ENCODE assay signal across 8 cellular contexts in the genomic region with DNA sequence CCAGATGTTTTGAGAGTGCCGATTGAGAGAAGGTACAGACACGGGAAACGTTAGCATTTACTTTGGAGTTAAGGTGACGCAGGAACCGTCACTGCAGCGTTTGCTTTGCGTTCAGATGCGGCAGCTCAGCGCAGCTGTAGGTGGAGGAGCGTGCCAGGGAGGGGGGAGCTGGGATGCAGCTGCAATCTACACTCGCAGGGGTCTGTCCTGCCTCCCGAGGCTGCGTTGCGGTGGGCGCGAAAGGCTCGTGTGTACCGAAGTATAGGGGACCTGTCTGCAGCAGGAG. TPM values are rescaled to one million over a fixed set of nuclear protein-coding genes. Genes with fewer than 3 reads are reported as not detected.
A peak's percentile ranks its signal among the peaks of the same experiment; 100 is the strongest.
DNase-seq lines count a peak whose midpoint lies in the region; ATAC-seq and TF ChIP-seq lines count a peak whose summit lies in the region.

No MANE protein-coding gene starts in this region.

- H3K27me3 ChIP-seq in HUES6 (ENCODE audit: control insufficient read depth, insufficient read depth, low read length) (peaks cover 25% of the 10 kb centered on the region), right lobe of liver (no peaks in the 10 kb centered on the region)

- no peak overlapping the region for H3K27ac ChIP-seq in HUES6 (ENCODE audit: low read depth, low read length)
- H3K27ac ChIP-seq in right lobe of liver: peak overlapping the region; percentile 80 to 88 (median 87)

- under 1% methylated on average over 16 of the region's 18 CpGs for WGBS in right lobe of liver (ENCODE audit: insufficient coverage, low coverage, low lambda C conversion rate, missing lambda C conversion rate)

- peak overlapping the region; percentile 59 for H3K9ac ChIP-seq in HUES6 (ENCODE audit: low read length)

- ATAC-seq in GM21526 (IDR thresholded peaks at IDR 0.05; ENCODE audit: low FRiP score, unreplicated experiment) (peak; percentile 33), SK-N-SH treated with all-trans-retinoic acid at 6 μM for 48 hours (peak; percentile 63), right lobe of liver (peak; percentile 28 to 46 (median 29))

- no peak for TF ChIP-seq POLR2A in right lobe of liver (IDR thresholded peaks at IDR 0.05)

- DNase-seq in EL (peak; percentile 62), cerebellar cortex (ENCODE audit: low spot score) (peak; percentile 70), right lobe of liver (no peak), GM03348 (ENCODE audit: low spot score) (no peak)
- peak; percentile 68 to 93 (median 86) for DNase-seq in stimulated activated naive CD4-positive, alpha-beta T cell (lab: John Stamatoyannopoulos, UW)

- H3K36me3 ChIP-seq in HUES6 (ENCODE audit: control insufficient read depth, insufficient read depth, low read length) (no peaks in the 10 kb centered on the region), right lobe of liver (no peaks in the 10 kb centered on the region)

- H3K9me3 ChIP-seq in HUES6 (ENCODE audit: control insufficient read depth, insufficient read depth, low read depth, low read length) (no peaks in the 10 kb centered on the region), right lobe of liver (no peaks in the 10 kb centered on the region)

- intact Hi-C loops in right lobe of liver (cut with DNase I): no loop called here

- peaks cover 6% of the 10 kb centered on the region; the same call in 1 of the 2 replicates for H3K4me1 ChIP-seq in HUES6 (ENCODE audit: control insufficient read depth, insufficient read depth, low read length)
- peaks cover 0 to 27% (median 3%) of the 10 kb centered on the region in 4 donors for H3K4me1 ChIP-seq in right lobe of liver

- H3K4me3 ChIP-seq in HUES6 (ENCODE audit: low read depth, low read length) (peak overlapping the region; percentile 81), right lobe of liver (peak overlapping the region; percentile 85 to 93 (median 90))

- no peak for TF ChIP-seq CTCF in right lobe of liver (IDR thresholded peaks at IDR 0.05)

TF ChIP-seq in SK-N-SH treated with all-trans-retinoic acid at 6 μM for 48 hours, 23 proteins besides CTCF, POLR2A, EP300 and RAD21:
- TF ChIP-seq ESRRG (CRISPR knock-in tag; IDR thresholded peaks at IDR 0.05) (no peak), ZFP30 (CRISPR knock-in tag; IDR thresholded peaks at IDR 0.05) (no peak), ZNF70 (CRISPR knock-in tag; IDR thresholded peaks at IDR 0.05) (no peak), ZFP3 (CRISPR knock-in tag; IDR thresholded peaks at IDR 0.05) (no peak), SNAI2 (CRISPR knock-in tag; IDR thresholded peaks at IDR 0.05) (no peak), TCF4 (CRISPR knock-in tag; IDR thresholded peaks at IDR 0.05; ENCODE audit: borderline replicate concordance) (no peak), PPARA (CRISPR knock-in tag; IDR thresholded peaks at IDR 0.05; ENCODE audit: borderline replicate concordance) (no peak), TOX (CRISPR knock-in tag; IDR thresholded peaks at IDR 0.05; ENCODE audit: borderline replicate concordance) (no peak), ZNF565 (CRISPR knock-in tag; conservative IDR thresholded peaks at IDR 0.05; ENCODE audit: low read depth) (no peak), CSDC2 (CRISPR knock-in tag; IDR thresholded peaks at IDR 0.05) (no peak), OSR1 (CRISPR knock-in tag; IDR thresholded peaks at IDR 0.05) (no peak)
- TF ChIP-seq, protein P1, sequence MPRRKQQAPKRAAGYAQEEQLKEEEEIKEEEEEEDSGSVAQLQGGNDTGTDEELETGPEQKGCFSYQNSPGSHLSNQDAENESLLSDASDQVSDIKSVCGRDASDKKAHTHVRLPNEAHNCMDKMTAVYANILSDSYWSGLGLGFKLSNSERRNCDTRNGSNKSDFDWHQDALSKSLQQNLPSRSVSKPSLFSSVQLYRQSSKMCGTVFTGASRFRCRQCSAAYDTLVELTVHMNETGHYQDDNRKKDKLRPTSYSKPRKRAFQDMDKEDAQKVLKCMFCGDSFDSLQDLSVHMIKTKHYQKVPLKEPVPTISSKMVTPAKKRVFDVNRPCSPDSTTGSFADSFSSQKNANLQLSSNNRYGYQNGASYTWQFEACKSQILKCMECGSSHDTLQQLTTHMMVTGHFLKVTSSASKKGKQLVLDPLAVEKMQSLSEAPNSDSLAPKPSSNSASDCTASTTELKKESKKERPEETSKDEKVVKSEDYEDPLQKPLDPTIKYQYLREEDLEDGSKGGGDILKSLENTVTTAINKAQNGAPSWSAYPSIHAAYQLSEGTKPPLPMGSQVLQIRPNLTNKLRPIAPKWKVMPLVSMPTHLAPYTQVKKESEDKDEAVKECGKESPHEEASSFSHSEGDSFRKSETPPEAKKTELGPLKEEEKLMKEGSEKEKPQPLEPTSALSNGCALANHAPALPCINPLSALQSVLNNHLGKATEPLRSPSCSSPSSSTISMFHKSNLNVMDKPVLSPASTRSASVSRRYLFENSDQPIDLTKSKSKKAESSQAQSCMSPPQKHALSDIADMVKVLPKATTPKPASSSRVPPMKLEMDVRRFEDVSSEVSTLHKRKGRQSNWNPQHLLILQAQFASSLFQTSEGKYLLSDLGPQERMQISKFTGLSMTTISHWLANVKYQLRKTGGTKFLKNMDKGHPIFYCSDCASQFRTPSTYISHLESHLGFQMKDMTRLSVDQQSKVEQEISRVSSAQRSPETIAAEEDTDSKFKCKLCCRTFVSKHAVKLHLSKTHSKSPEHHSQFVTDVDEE (CRISPR knock-in tag; IDR thresholded peaks at IDR 0.05): no peak
- TF ChIP-seq, protein P2, sequence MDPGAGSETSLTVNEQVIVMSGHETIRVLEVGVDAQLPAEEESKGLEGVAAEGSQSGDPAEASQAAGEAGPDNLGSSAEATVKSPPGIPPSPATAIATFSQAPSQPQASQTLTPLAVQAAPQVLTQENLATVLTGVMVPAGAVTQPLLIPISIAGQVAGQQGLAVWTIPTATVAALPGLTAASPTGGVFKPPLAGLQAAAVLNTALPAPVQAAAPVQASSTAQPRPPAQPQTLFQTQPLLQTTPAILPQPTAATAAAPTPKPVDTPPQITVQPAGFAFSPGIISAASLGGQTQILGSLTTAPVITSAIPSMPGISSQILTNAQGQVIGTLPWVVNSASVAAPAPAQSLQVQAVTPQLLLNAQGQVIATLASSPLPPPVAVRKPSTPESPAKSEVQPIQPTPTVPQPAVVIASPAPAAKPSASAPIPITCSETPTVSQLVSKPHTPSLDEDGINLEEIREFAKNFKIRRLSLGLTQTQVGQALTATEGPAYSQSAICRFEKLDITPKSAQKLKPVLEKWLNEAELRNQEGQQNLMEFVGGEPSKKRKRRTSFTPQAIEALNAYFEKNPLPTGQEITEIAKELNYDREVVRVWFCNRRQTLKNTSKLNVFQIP (CRISPR knock-in tag; IDR thresholded peaks at IDR 0.05; ENCODE audit: borderline replicate concordance, low read depth): no peak

RNA-seq across cellular contexts. Expression of a gene that starts 0.4 kb away (rescaled TPM):
- 10 to 100 TPM; 20.2 to 33.4 (median 23.9) TPM for total RNA-seq in right lobe of liver

RNA-seq across cellular contexts. Expression of a gene that starts 12.6 kb away (rescaled TPM):
- total RNA-seq in right lobe of liver: 10 to 100 TPM in 2 of 6 experiments, 1 to 10 TPM in 4; 6.4 to 19.4 (median 7.7) TPM

RNA-seq across cellular contexts. Expression of a gene that starts 41.8 kb away (rescaled TPM):
- 10 to 100 TPM; 18.8 to 24.2 (median 21.8) TPM for total RNA-seq in right lobe of liver

Comparison
In these comparisons a context has a peak if more than half of its experiments do, and no peak if none do; other contexts are left out.
1. DNase-seq: peak in EL (single experiment), cerebellar cortex (single experiment) and stimulated activated naive CD4-positive, alpha-beta T cell (6 of 6); none in right lobe of liver (0 of 3) and GM03348 (single experiment).
2. Peak in every context shown above with its lines, with median percentiles within 50 percentile points of each other: ATAC-seq.